ENCODE assay signal across 12 cellular contexts in genomic region chr9:5633243-5633642, GRCh38. TPM values are rescaled to one million over a fixed set of nuclear protein-coding genes. Genes with fewer than 3 reads are reported as not detected.
DNase-seq lines count a peak whose midpoint lies in the region; ATAC-seq, FAIRE-seq and TF ChIP-seq lines count a peak whose summit lies in the region.
"Had no signal": no experiment of that assay in that cellular context is flagged by ENCODE, and none has a peak within 500 bp of the region (broad histone marks: within the 10 kb centered on the region; RNA-seq: fewer than 3 reads in every experiment).

No MANE protein-coding gene starts in this region.

- H4K20me1 ChIP-seq in astrocyte (ENCODE audit: insufficient read depth, low read length), result peaks cover 70% of the 10 kb centered on the region

- H3K27me3 Mint-ChIP-seq in astrocyte (ENCODE audit: low read depth, unreplicated experiment), result no peaks in the 10 kb centered on the region

- DNase-seq in Daoy (ENCODE audit: low read depth), result peak; percentile 19
- peak; percentile 42 for DNase-seq in MV-4-11 (lab: John Stamatoyannopoulos, UW)
- peak; percentile 64 for DNase-seq in astrocyte (ENCODE audit: low read depth)
- DNase-seq in mesendoderm, result peak; percentile 44
- no peak for DNase-seq in D721Med (ENCODE audit: insufficient read length, low spot score)
- DNase-seq in spleen, result no peak
- DNase-seq in urothelium cell line (ENCODE audit: low spot score), result no peak
- DNase-seq: dermis blood vessel endothelial cell, NCI-H1694, right cardiac atrium had no signal

- no CpG with 5 or more reads among the region's 2 CpGs for WGBS in mesendoderm (ENCODE audit: extremely low coverage, insufficient coverage, low lambda C conversion rate)
- WGBS in spleen, 5 donors, result 71 to 75% (median 73%) methylated on average over 2 of the region's 2 CpGs

- H3K79me2 ChIP-seq in astrocyte (ENCODE audit: insufficient read depth, low read length) (peaks cover 94% of the 10 kb centered on the region), mesendoderm (ENCODE audit: control insufficient read depth, insufficient read depth, low read length) (peaks cover 48% of the 10 kb centered on the region)

- H3K4me3 ChIP-seq in astrocyte (ENCODE audit: insufficient read depth, low read depth, low read length) (no peak overlapping the region), mesendoderm (ENCODE audit: low read length) (no peak overlapping the region), spleen (no peak overlapping the region)

- peak overlapping the region; percentile 41 for H3K4me2 ChIP-seq in astrocyte (ENCODE audit: low read length)
- H3K4me2 ChIP-seq in mesendoderm (ENCODE audit: low read length), result no peak overlapping the region

- H3K9ac ChIP-seq in astrocyte (ENCODE audit: low read length) (no peak overlapping the region), mesendoderm (ENCODE audit: low read length) (no peak overlapping the region)

- no peak overlapping the region for H2BK120ac ChIP-seq in mesendoderm (ENCODE audit: low read depth, low read length)

- H3K79me1 ChIP-seq in mesendoderm (ENCODE audit: low read length), result peaks cover 4% of the 10 kb centered on the region

- peaks cover 25% of the 10 kb centered on the region for H3K4me1 Mint-ChIP-seq in astrocyte (ENCODE audit: low read depth, unreplicated experiment)

- peaks cover 6% of the 10 kb centered on the region for H3K9me3 Mint-ChIP-seq in astrocyte (ENCODE audit: unreplicated experiment)

- H3K9me3 ChIP-seq in astrocyte (ENCODE audit: insufficient read depth, low read depth, low read length) (no peaks in the 10 kb centered on the region), spleen (peaks cover 0 to 35% (median 23%) of the 10 kb centered on the region in 8 donors)

- TF ChIP-seq POLR2A in spleen (IDR thresholded peaks at IDR 0.05), result no peak

- no peak overlapping the region for H3K18ac ChIP-seq in mesendoderm (ENCODE audit: low read length)

- H3K56ac ChIP-seq in mesendoderm (ENCODE audit: low read length), result no peak overlapping the region

- FAIRE-seq in astrocyte (lab: Jason Lieb, UNC), result no peak
- no peak for FAIRE-seq in D721Med (lab: Jason Lieb, UNC)
- FAIRE-seq in urothelium cell line (lab: Jason Lieb, UNC), result no peak

- H2AFZ ChIP-seq in astrocyte (ENCODE audit: low read depth, low read length), result no peak overlapping the region

- intact Hi-C loops in spleen (cut with DNase I; ENCODE audit: low total_unique reads), result loop anchor here (10.0 kb wide), 1 partner anchor 192 kb away; no protein-coding TSS in a partner anchor

- no peaks in the 10 kb centered on the region for H3K27me3 ChIP-seq in astrocyte (ENCODE audit: insufficient read depth, low read length)
- H3K27me3 ChIP-seq in mesendoderm (ENCODE audit: insufficient read depth, low read length, poor library complexity), result no peaks in the 10 kb centered on the region
- no peaks in the 10 kb centered on the region for H3K27me3 ChIP-seq in spleen (replicated peaks in 1 of 7)

- H3K4ac ChIP-seq in mesendoderm (ENCODE audit: low read depth, low read length), result no peak overlapping the region

- no peak overlapping the region for H4K5ac ChIP-seq in mesendoderm (ENCODE audit: low read length)

- H3K36me3 Mint-ChIP-seq in astrocyte (ENCODE audit: low read depth, unreplicated experiment), result peaks cover 2% of the 10 kb centered on the region

- H3K27ac Mint-ChIP-seq in astrocyte (ENCODE audit: unreplicated experiment), result peak overlapping the region; percentile 60

- no peak for ATAC-seq in HG02642 (IDR thresholded peaks at IDR 0.05; ENCODE audit: poor library complexity, unreplicated experiment)
- ATAC-seq: Panc1, right cardiac atrium had no signal

- TF ChIP-seq CTCF in astrocyte (IDR thresholded peaks at IDR 0.05; ENCODE audit: insufficient read depth, low read depth, low read length), result no peak
- TF ChIP-seq CTCF in D721Med (IDR thresholded peaks at IDR 0.05; ENCODE audit: insufficient read depth, missing control alignments), result no peak
- TF ChIP-seq CTCF in spleen (IDR thresholded peaks at IDR 0.05 in 8 of 11, conservative IDR thresholded peaks at IDR 0.05 in 3 of 11), result no peak

- no peak overlapping the region for H4K8ac ChIP-seq in mesendoderm (ENCODE audit: low read depth, low read length)

- no peak overlapping the region for H2BK5ac ChIP-seq in mesendoderm (ENCODE audit: low read length)

- H3K36me3 ChIP-seq in astrocyte (ENCODE audit: insufficient read depth, low read length) (no peaks in the 10 kb centered on the region), mesendoderm (ENCODE audit: control insufficient read depth, insufficient read depth, low read length) (no peaks in the 10 kb centered on the region), spleen (peaks cover 0 to 26% (median 0%) of the 10 kb centered on the region in 6 donors)

- peaks cover 5% of the 10 kb centered on the region for H3K4me1 ChIP-seq in astrocyte (ENCODE audit: insufficient read depth, low read length)
- H3K4me1 ChIP-seq in mesendoderm (ENCODE audit: control insufficient read depth, low read depth, low read length), result peaks cover 2% of the 10 kb centered on the region
- peaks cover 10 to 47% (median 32%) of the 10 kb centered on the region in 6 donors for H3K4me1 ChIP-seq in spleen

- H3K27ac ChIP-seq in astrocyte (ENCODE audit: low read depth, low read length) (no peak overlapping the region), mesendoderm (ENCODE audit: low read depth, low read length) (no peak overlapping the region), spleen (no peak overlapping the region)

- H3K23ac ChIP-seq in mesendoderm (ENCODE audit: low read length), result no peak overlapping the region

- no peak overlapping the region for H2BK15ac ChIP-seq in mesendoderm (replicated peaks; ENCODE audit: low read depth)

- H3K4me3 Mint-ChIP-seq in astrocyte (ENCODE audit: unreplicated experiment), result peak overlapping the region; percentile 47

- H2AK5ac ChIP-seq in mesendoderm (ENCODE audit: low read length), result no peak overlapping the region

RNA-seq across cellular contexts. Expression of gene RIC1, which starts 4.3 kb away (rescaled TPM):
- 13.2 and 15.8 TPM in 2 replicates for total RNA-seq in Daoy (2014; rRNA removed; shearing (Covaris generic))
- total RNA-seq in astrocyte (50.9 and 53.8 TPM in 2 replicates), spleen (10 to 100 TPM; 33.1 to 68.7 (median 37.2) TPM)
- polyA plus RNA-seq in mesendoderm (2013, experiment 1 of 2), result 10.7 TPM
- polyA plus RNA-seq in mesendoderm (2013, experiment 2 of 2), result 10.4 TPM
- 1 to 10 TPM; 4.9 to 6.0 (median 5.2) TPM for polyA plus RNA-seq in spleen

Comparison
In these comparisons a context has a peak if more than half of its experiments do, and no peak if none do; other contexts are left out.
1. DNase-seq: peak in Daoy (single experiment), MV-4-11 (single experiment), astrocyte (single experiment) and mesendoderm (single experiment); none in D721Med (single experiment), spleen (single experiment) and urothelium cell line (single experiment).